ENCODE assay signal across 8 cellular contexts in genomic region chr7:63900394-63901203, GRCh38.
DNase-seq lines count a peak whose midpoint lies in the region; ATAC-seq, FAIRE-seq and TF ChIP-seq lines count a peak whose summit lies in the region.

No MANE protein-coding gene starts in this region.

- no peaks in the 10 kb centered on the region for H3K27me3 Mint-ChIP-seq in T-helper 2 cell treated with Interferon-gamma antibody and Interleukin-4, amounts not matched to agents 5 μg/mL and 100 μg/mL, for 36 hours (ENCODE audit: low read depth)

- H3K4me3 Mint-ChIP-seq in T-helper 2 cell treated with Interferon-gamma antibody and Interleukin-4, amounts not matched to agents 5 μg/mL and 100 μg/mL, for 36 hours, result peak overlapping the region; percentile 86

- no peaks in the 10 kb centered on the region for H3K4me1 Mint-ChIP-seq in T-helper 2 cell treated with Interferon-gamma antibody and Interleukin-4, amounts not matched to agents 5 μg/mL and 100 μg/mL, for 36 hours (ENCODE audit: low read depth)

- H3K27me3 ChIP-seq in ascending aorta, result no peaks in the 10 kb centered on the region

- no peak for ATAC-seq in GM18868 (IDR thresholded peaks at IDR 0.05; ENCODE audit: unreplicated experiment)

- no peaks in the 10 kb centered on the region for H3K4me1 ChIP-seq in ascending aorta

- H3K4me3 ChIP-seq in ascending aorta, result peak overlapping the region; percentile 26 to 77

- peaks cover 41% of the 10 kb centered on the region for H3K9me3 Mint-ChIP-seq in T-helper 2 cell treated with Interferon-gamma antibody and Interleukin-4, amounts not matched to agents 5 μg/mL and 100 μg/mL, for 36 hours

- H3K36me3 Mint-ChIP-seq in T-helper 2 cell treated with Interferon-gamma antibody and Interleukin-4, amounts not matched to agents 5 μg/mL and 100 μg/mL, for 36 hours (ENCODE audit: low read depth), result no peaks in the 10 kb centered on the region

- no peak for TF ChIP-seq CTCF in ascending aorta (IDR thresholded peaks at IDR 0.05)

- H3K36me3 ChIP-seq in ascending aorta, result no peaks in the 10 kb centered on the region

- H3K27ac ChIP-seq in ascending aorta, result peak overlapping the region in 1 of 2 donors; percentile 35

- FAIRE-seq in GM19239 (lab: Jason Lieb, UNC), result no peak

- DNase-seq in HK-2 (ENCODE audit: unreplicated experiment) (peak; percentile 78), ascending aorta (ENCODE audit: low spot score in 2 of 2) (peak; percentile 84 to 90), lung microvascular endothelial cell (ENCODE audit: low read depth in 2 of 2) (peak; percentile 19 to 40), GM19239 (ENCODE audit: insufficient read length, low spot score) (no peak), NCI-H2196 (lab: John Stamatoyannopoulos, UW; ENCODE audit: unreplicated experiment) (no peak)
- peak; percentile 58 for DNase-seq in T-helper 2 cell treated with Interferon-gamma antibody and Interleukin-4, amounts not matched to agents 5 μg/mL and 100 μg/mL, for 36 hours (ENCODE audit: low spot score)
- DNase-seq in stimulated activated CD8-positive, alpha-beta memory T cell treated with anti-CD3 and anti-CD28 coated beads, Interleukin-15, amount 100 ng/mL, for 48 hours (ENCODE audit: low read depth in 2 of 2), result peak; percentile 81 to 83

- no peaks in the 10 kb centered on the region for H3K9me3 ChIP-seq in ascending aorta

- intact Hi-C loops in ascending aorta (cut with DNase I), result no loop called here

- peak overlapping the region; percentile 82 for H3K27ac Mint-ChIP-seq in T-helper 2 cell treated with Interferon-gamma antibody and Interleukin-4, amounts not matched to agents 5 μg/mL and 100 μg/mL, for 36 hours

Comparison
In these comparisons a context has a peak if more than half of its experiments do, and no peak if none do; other contexts are left out.
1. DNase-seq: peak in HK-2 (single experiment), T-helper 2 cell treated with Interferon-gamma antibody and Interleukin-4, amounts not matched to agents 5 μg/mL and 100 μg/mL, for 36 hours (single experiment), ascending aorta (2 of 2), lung microvascular endothelial cell (2 of 2) and stimulated activated CD8-positive, alpha-beta memory T cell treated with anti-CD3 and anti-CD28 coated beads, Interleukin-15, amount 100 ng/mL, for 48 hours (2 of 2); none in GM19239 (single experiment) and NCI-H2196 (single experiment).